In genomic region chr18:286515-287310, GRCh38 we compare ENCODE assay signal across 7 cellular contexts. TPM values are rescaled to one million over a fixed set of nuclear protein-coding genes. Genes with fewer than 3 reads are reported as not detected.
DNase-seq lines count a peak whose midpoint lies in the region; ATAC-seq and TF ChIP-seq lines count a peak whose summit lies in the region.

No MANE protein-coding gene starts in this region.

- no peak overlapping the region for H3K27ac ChIP-seq in psoas muscle

- no peak overlapping the region for H3K4me3 ChIP-seq in epithelial cell of esophagus (ENCODE audit: low read length)
- H3K4me3 ChIP-seq in psoas muscle = no peak overlapping the region

- no peaks in the 10 kb centered on the region for H3K4me1 ChIP-seq in psoas muscle

- TF ChIP-seq CTCF in GM12873 (IDR thresholded peaks at IDR 0.05; ENCODE audit: insufficient read depth, low read depth, low read length, missing control alignments) (peak; percentile 17), epithelial cell of esophagus (IDR thresholded peaks at IDR 0.05; ENCODE audit: insufficient read depth, low read depth, low read length, missing control alignments) (peak; percentile 40), psoas muscle (IDR thresholded peaks at IDR 0.05) (peak; percentile 17)

- ATAC-seq in psoas muscle = no peak
- no peak for ATAC-seq in GM19463 (IDR thresholded peaks at IDR 0.05; ENCODE audit: unreplicated experiment)
- no peak for ATAC-seq in GM19328 (IDR thresholded peaks at IDR 0.05; ENCODE audit: unreplicated experiment)

- H3K36me3 ChIP-seq in psoas muscle (ENCODE audit: insufficient read depth in 1 of 2, low read depth in 1 of 2) = no peaks in the 10 kb centered on the region

- intact Hi-C loops in psoas muscle (cut with DNase I) = loop anchor here in 1 of 2 donors (5.0 kb wide), 1 partner anchor 331 kb away; no protein-coding TSS in a partner anchor

- peak; percentile 20 for DNase-seq in NCI-H774 (lab: John Stamatoyannopoulos, UW)
- peak; percentile 13 for DNase-seq in epithelial cell of esophagus (ENCODE audit: low read depth)
- no peak for DNase-seq in psoas muscle
- no peak for DNase-seq in iPS-NIHi11 (ENCODE audit: low spot score)

- 64 to 68% (median 66%) methylated on average over 8 of the region's 8 CpGs for WGBS in psoas muscle, 3 donors

- H3K9me3 ChIP-seq in psoas muscle = no peaks in the 10 kb centered on the region

- H3K27me3 ChIP-seq in psoas muscle (ENCODE audit: insufficient read depth in 3 of 3, low read length in 2 of 3) = no peaks in the 10 kb centered on the region

RNA-seq across cellular contexts. Expression of gene THOC1, which starts 18.9 kb away (rescaled TPM):
- 10 to 100 TPM in 2 of 4 donors, 1 to 10 TPM in 2; 8.7 to 13.8 (median 11.0) TPM for total RNA-seq in psoas muscle
- polyA plus RNA-seq in psoas muscle = 10 to 100 TPM; 10.5 to 18.5 (median 11.8) TPM

Comparison
In these comparisons a context has a peak if more than half of its experiments do, and no peak if none do; other contexts are left out.
1. DNase-seq: peak in NCI-H774 (single experiment) and epithelial cell of esophagus (single experiment); none in psoas muscle (0 of 2) and iPS-NIHi11 (single experiment).
2. Peak in every context shown above with its lines, with median percentiles within 50 percentile points of each other: CTCF ChIP-seq.